ENCODE assay signal across 8 cellular contexts in genomic region chrX:49155243-49155899, GRCh38. TPM values are rescaled to one million over a fixed set of nuclear protein-coding genes. Genes with fewer than 3 reads are reported as not detected.
DNase-seq lines count a peak whose midpoint lies in the region; ATAC-seq and TF ChIP-seq lines count a peak whose summit lies in the region.

No MANE protein-coding gene starts in this region.

- H3K4me3 ChIP-seq in Karpas-422 (ENCODE audit: low read length), result peak overlapping the region; percentile 68
- H3K4me3 ChIP-seq in thymus (ENCODE audit: low read length), result peak overlapping the region; percentile 70

- peak overlapping the region; percentile 56 for H3K9ac ChIP-seq in Karpas-422 (ENCODE audit: low read length)

- DNase-seq in SIG-M5 treated with dmso at 0.1 percent for 504 hours (lab: John Stamatoyannopoulos, UW; ENCODE audit: unreplicated experiment), result peak; percentile 40
- DNase-seq in SIG-M5 (lab: John Stamatoyannopoulos, UW), result no peak
- peak; percentile 85 for DNase-seq in Karpas-422
- peak; percentile 17 for DNase-seq in T-helper 22 cell (ENCODE audit: low read depth)
- DNase-seq in effector memory CD8-positive, alpha-beta T cell, result no peak
- DNase-seq in mesothelial cell of epicardium (ENCODE audit: low spot score in 2 of 2, unreplicated experiment in 2 of 2), result no peak

- peak overlapping the region; percentile 72 for H3K4me2 ChIP-seq in Karpas-422 (ENCODE audit: low read depth, low read length, poor library complexity, severe bottlenecking)

- WGBS in thymus, result 1% methylated on average over 18 of the region's 18 CpGs

- H3K36me3 ChIP-seq in Karpas-422 (ENCODE audit: insufficient read depth, low read length) (no peaks in the 10 kb centered on the region), thymus (ENCODE audit: control insufficient read depth, insufficient read depth) (no peaks in the 10 kb centered on the region)

- no peaks in the 10 kb centered on the region for H4K20me1 ChIP-seq in Karpas-422 (ENCODE audit: insufficient read depth, low read depth, low read length)

- H2AFZ ChIP-seq in Karpas-422 (ENCODE audit: low read length), result no peak overlapping the region

- H3K27ac Mint-ChIP-seq in effector memory CD8-positive, alpha-beta T cell, result peak overlapping the region; percentile 93 to 96
- peak overlapping the region; percentile 99 for H3K27ac Mint-ChIP-seq in mesothelial cell of epicardium

- peaks cover 12 to 18% of the 10 kb centered on the region in 2 donors for H3K4me1 Mint-ChIP-seq in effector memory CD8-positive, alpha-beta T cell (ENCODE audit: low read depth in 2 of 2)
- peaks cover 10% of the 10 kb centered on the region for H3K4me1 Mint-ChIP-seq in mesothelial cell of epicardium

- no peaks in the 10 kb centered on the region for H3K9me2 ChIP-seq in Karpas-422 (replicated peaks; ENCODE audit: insufficient read depth, low read length)

- no peaks in the 10 kb centered on the region for H3K9me3 Mint-ChIP-seq in effector memory CD8-positive, alpha-beta T cell
- peaks cover 12% of the 10 kb centered on the region for H3K9me3 Mint-ChIP-seq in mesothelial cell of epicardium

- H3K27ac ChIP-seq in Karpas-422 (ENCODE audit: low read length), result peak overlapping the region; percentile 90
- no peak overlapping the region for H3K27ac ChIP-seq in thymus (ENCODE audit: low read depth)

- TF ChIP-seq CTCF in mesothelial cell of epicardium (IDR thresholded peaks at IDR 0.05; ENCODE audit: unreplicated experiment), result no peak

- H3K9me3 ChIP-seq in Karpas-422 (ENCODE audit: low read length) (no peaks in the 10 kb centered on the region), thymus (ENCODE audit: control insufficient read depth) (no peaks in the 10 kb centered on the region)

- peak overlapping the region; percentile 94 to 95 for H3K4me3 Mint-ChIP-seq in effector memory CD8-positive, alpha-beta T cell
- H3K4me3 Mint-ChIP-seq in mesothelial cell of epicardium, result peak overlapping the region; percentile 78

- no peaks in the 10 kb centered on the region for H3K27me3 ChIP-seq in Karpas-422 (ENCODE audit: low read length)
- no peaks in the 10 kb centered on the region for H3K27me3 ChIP-seq in thymus (ENCODE audit: control insufficient read depth, insufficient read depth)

- peaks cover 17% of the 10 kb centered on the region for H3K4me1 ChIP-seq in Karpas-422 (ENCODE audit: low read length)
- H3K4me1 ChIP-seq in thymus (ENCODE audit: control insufficient read depth, insufficient read depth, low read length), result peaks cover 2% of the 10 kb centered on the region

- no peak for ATAC-seq in effector memory CD8-positive, alpha-beta T cell (replicated peaks)
- ATAC-seq in HG02970 (IDR thresholded peaks at IDR 0.05; ENCODE audit: low FRiP score, unreplicated experiment), result no peak

- H3K79me2 ChIP-seq in Karpas-422 (ENCODE audit: low read length), result no peaks in the 10 kb centered on the region

- no peaks in the 10 kb centered on the region for H3K36me3 Mint-ChIP-seq in effector memory CD8-positive, alpha-beta T cell (ENCODE audit: insufficient read depth)
- peaks cover 4% of the 10 kb centered on the region for H3K36me3 Mint-ChIP-seq in mesothelial cell of epicardium

- H3K27me3 Mint-ChIP-seq in effector memory CD8-positive, alpha-beta T cell, result no peaks in the 10 kb centered on the region
- no peaks in the 10 kb centered on the region for H3K27me3 Mint-ChIP-seq in mesothelial cell of epicardium (ENCODE audit: low read depth)

RNA-seq across cellular contexts. Expression of gene MAGIX, which starts 7.2 kb away (rescaled TPM):
- 1.7 TPM in 1 of 2 replicates, not detected in the other for total RNA-seq in Karpas-422 (2014; rRNA removed; shearing (Covaris generic); ENCODE audit: low replicate concordance)
- total RNA-seq in mesothelial cell of epicardium, result 6.3 to 7.1 TPM (median 6.4 TPM) in 3 replicates
- 3.0 TPM for polyA plus RNA-seq in thymus

RNA-seq across cellular contexts. Expression of gene PLP2, which starts 16.3 kb away (rescaled TPM):
- 11.0 and 37.0 TPM in 2 replicates for total RNA-seq in Karpas-422 (2014; rRNA removed; shearing (Covaris generic); ENCODE audit: low replicate concordance)
- total RNA-seq in mesothelial cell of epicardium, result 37.5 to 38.1 TPM (median 37.8 TPM) in 3 replicates
- polyA plus RNA-seq in thymus, result 130 TPM

RNA-seq across cellular contexts. Expression of gene PRICKLE3, which starts 30.8 kb away (rescaled TPM):
- 4.0 and 15.5 TPM in 2 replicates for total RNA-seq in Karpas-422 (2014; rRNA removed; shearing (Covaris generic); ENCODE audit: low replicate concordance)
- total RNA-seq in mesothelial cell of epicardium, result 11.9 to 13.5 TPM (median 13.4 TPM) in 3 replicates
- polyA plus RNA-seq in thymus, result 5.4 TPM

RNA-seq across cellular contexts. Expression of gene GPKOW, which starts 31.8 kb away (rescaled TPM):
- 8.2 and 20.7 TPM in 2 replicates for total RNA-seq in Karpas-422 (2014; rRNA removed; shearing (Covaris generic); ENCODE audit: low replicate concordance)
- 16.4 to 18.2 TPM (median 17.2 TPM) in 3 replicates for total RNA-seq in mesothelial cell of epicardium
- polyA plus RNA-seq in thymus, result 15.1 TPM

RNA-seq across cellular contexts. Expression of gene SYP, which starts 44.6 kb away (rescaled TPM):
- total RNA-seq in Karpas-422 (2014; rRNA removed; shearing (Covaris generic); ENCODE audit: low replicate concordance), result 0.86 and 1.2 TPM in 2 replicates
- total RNA-seq in mesothelial cell of epicardium, result 0.27 to 0.33 TPM (median 0.32 TPM) in 3 replicates
- 3.6 TPM for polyA plus RNA-seq in thymus

Comparison
In these comparisons a context has a peak if more than half of its experiments do, and no peak if none do; other contexts are left out.
1. DNase-seq: peak in SIG-M5 treated with dmso at 0.1 percent for 504 hours (single experiment), Karpas-422 (single experiment) and T-helper 22 cell (single experiment); none in SIG-M5 (single experiment), effector memory CD8-positive, alpha-beta T cell (0 of 3) and mesothelial cell of epicardium (0 of 2).